In the genomic region with DNA sequence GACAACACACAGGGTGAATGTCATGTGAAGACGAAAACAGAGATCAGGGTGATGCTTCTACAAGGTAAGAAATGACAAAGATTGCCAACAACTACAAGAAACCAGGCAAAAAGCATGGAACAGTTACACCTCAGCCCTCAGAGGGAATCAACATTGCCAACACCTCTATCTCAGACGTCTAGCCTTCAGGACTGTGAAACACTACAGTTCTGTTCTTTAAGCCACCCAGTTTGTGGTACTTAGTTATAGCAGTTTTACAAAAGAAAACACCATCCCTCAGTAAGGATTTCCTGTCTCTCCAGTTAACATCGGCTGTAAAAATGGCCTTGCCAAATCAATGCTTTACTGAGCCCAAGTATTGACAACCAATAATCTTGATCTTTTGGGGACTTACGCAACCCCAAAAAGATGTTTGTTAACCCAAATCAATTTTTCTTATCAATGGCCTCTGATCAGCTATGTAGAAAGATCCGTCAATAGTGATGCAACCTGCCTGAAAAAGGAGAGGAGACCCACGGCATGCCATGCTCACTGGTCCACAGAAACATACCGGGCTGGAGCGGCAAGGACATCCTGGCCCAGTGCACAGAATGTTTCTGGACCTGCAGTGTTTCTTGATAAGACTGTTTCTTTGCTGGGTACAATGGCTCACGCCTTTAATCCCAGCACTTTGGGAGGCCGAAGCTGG, we compare ENCODE assay signal across 1 cellular context.
TF ChIP-seq lines count a peak whose summit lies in the region.

No MANE protein-coding gene starts in this region.

TF ChIP-seq in HepG2, 621 proteins besides CTCF, POLR2A, EP300 and RAD21 (continued from another document and continues in another):
- TF ChIP-seq ZNF333 (CRISPR knock-in tag; IDR thresholded peaks at IDR 0.05; ENCODE audit: borderline replicate concordance) (no peak), ATF7-NPFF (CRISPR knock-in tag; IDR thresholded peaks at IDR 0.05; ENCODE audit: low read depth) (no peak), RNF2 (conservative IDR thresholded peaks at IDR 0.05; ENCODE audit: low read depth) (no peak), STAG1 (CRISPR knock-in tag; IDR thresholded peaks at IDR 0.05) (no peak), KDM4B (CRISPR knock-in tag; IDR thresholded peaks at IDR 0.05) (no peak), ZSCAN22 (CRISPR knock-in tag; IDR thresholded peaks at IDR 0.05) (no peak), ATF4 (CRISPR knock-in tag; IDR thresholded peaks at IDR 0.05) (peak in 1 of 2 experiments; percentile 92; a peak in 2 of 4 replicates), SYNCRIP (IDR thresholded peaks at IDR 0.05; ENCODE audit: insufficient read depth, low read depth, low read length) (no peak), SKI (IDR thresholded peaks at IDR 0.05; ENCODE audit: partially characterized antibody) (no peak), SALL1 (CRISPR knock-in tag; IDR thresholded peaks at IDR 0.05) (peak; percentile 96), CREM (IDR thresholded peaks at IDR 0.05) (peak; percentile 58; the same call in 1 of the 2 replicates), CREM (CRISPR knock-in tag; IDR thresholded peaks at IDR 0.05) (no peak), PLRG1 (conservative IDR thresholded peaks at IDR 0.05) (no peak), GATAD2A (CRISPR knock-in tag; IDR thresholded peaks at IDR 0.05) (peak; percentile 98), ZNF564 (CRISPR knock-in tag; IDR thresholded peaks at IDR 0.05) (no peak), ZNF678 (CRISPR knock-in tag; IDR thresholded peaks at IDR 0.05) (no peak), KLF15 (CRISPR knock-in tag; IDR thresholded peaks at IDR 0.05; ENCODE audit: borderline replicate concordance) (no peak), ZNF616 (CRISPR knock-in tag; IDR thresholded peaks at IDR 0.05; ENCODE audit: low read depth) (no peak), ZBED4 (CRISPR knock-in tag; IDR thresholded peaks at IDR 0.05; ENCODE audit: borderline replicate concordance) (peak; percentile 82; the same call in 1 of the 2 replicates), NPAS2 (CRISPR knock-in tag; IDR thresholded peaks at IDR 0.05; ENCODE audit: borderline replicate concordance) (no peak), RFXAP (CRISPR knock-in tag; IDR thresholded peaks at IDR 0.05; ENCODE audit: borderline replicate concordance) (no peak), ZSCAN30 (CRISPR knock-in tag; IDR thresholded peaks at IDR 0.05) (no peak), NRL (CRISPR knock-in tag; IDR thresholded peaks at IDR 0.05; ENCODE audit: borderline replicate concordance) (no peak), ZNF205 (CRISPR knock-in tag; IDR thresholded peaks at IDR 0.05) (peak; percentile 58; the same call in 1 of the 2 replicates), GTF2F1 (IDR thresholded peaks at IDR 0.05; ENCODE audit: low read length) (no peak)
- TF ChIP-seq, protein P1, sequence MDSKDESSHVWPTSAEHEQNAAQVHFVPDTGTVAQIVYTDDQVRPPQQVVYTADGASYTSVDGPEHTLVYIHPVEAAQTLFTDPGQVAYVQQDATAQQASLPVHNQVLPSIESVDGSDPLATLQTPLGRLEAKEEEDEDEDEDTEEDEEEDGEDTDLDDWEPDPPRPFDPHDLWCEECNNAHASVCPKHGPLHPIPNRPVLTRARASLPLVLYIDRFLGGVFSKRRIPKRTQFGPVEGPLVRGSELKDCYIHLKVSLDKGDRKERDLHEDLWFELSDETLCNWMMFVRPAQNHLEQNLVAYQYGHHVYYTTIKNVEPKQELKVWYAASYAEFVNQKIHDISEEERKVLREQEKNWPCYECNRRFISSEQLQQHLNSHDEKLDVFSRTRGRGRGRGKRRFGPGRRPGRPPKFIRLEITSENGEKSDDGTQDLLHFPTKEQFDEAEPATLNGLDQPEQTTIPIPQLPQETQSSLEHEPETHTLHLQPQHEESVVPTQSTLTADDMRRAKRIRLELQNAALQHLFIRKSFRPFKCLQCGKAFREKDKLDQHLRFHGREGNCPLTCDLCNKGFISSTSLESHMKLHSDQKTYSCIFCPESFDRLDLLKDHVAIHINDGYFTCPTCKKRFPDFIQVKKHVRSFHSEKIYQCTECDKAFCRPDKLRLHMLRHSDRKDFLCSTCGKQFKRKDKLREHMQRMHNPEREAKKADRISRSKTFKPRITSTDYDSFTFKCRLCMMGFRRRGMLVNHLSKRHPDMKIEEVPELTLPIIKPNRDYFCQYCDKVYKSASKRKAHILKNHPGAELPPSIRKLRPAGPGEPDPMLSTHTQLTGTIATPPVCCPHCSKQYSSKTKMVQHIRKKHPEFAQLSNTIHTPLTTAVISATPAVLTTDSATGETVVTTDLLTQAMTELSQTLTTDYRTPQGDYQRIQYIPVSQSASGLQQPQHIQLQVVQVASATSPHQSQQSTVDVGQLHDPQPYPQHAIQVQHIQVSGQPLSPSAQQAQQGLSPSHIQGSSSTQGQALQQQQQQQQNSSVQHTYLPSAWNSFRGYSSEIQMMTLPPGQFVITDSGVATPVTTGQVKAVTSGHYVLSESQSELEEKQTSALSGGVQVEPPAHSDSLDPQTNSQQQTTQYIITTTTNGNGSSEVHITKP (CRISPR knock-in tag; IDR thresholded peaks at IDR 0.05; ENCODE audit: low read depth), result no peak
- TF ChIP-seq, protein P2, sequence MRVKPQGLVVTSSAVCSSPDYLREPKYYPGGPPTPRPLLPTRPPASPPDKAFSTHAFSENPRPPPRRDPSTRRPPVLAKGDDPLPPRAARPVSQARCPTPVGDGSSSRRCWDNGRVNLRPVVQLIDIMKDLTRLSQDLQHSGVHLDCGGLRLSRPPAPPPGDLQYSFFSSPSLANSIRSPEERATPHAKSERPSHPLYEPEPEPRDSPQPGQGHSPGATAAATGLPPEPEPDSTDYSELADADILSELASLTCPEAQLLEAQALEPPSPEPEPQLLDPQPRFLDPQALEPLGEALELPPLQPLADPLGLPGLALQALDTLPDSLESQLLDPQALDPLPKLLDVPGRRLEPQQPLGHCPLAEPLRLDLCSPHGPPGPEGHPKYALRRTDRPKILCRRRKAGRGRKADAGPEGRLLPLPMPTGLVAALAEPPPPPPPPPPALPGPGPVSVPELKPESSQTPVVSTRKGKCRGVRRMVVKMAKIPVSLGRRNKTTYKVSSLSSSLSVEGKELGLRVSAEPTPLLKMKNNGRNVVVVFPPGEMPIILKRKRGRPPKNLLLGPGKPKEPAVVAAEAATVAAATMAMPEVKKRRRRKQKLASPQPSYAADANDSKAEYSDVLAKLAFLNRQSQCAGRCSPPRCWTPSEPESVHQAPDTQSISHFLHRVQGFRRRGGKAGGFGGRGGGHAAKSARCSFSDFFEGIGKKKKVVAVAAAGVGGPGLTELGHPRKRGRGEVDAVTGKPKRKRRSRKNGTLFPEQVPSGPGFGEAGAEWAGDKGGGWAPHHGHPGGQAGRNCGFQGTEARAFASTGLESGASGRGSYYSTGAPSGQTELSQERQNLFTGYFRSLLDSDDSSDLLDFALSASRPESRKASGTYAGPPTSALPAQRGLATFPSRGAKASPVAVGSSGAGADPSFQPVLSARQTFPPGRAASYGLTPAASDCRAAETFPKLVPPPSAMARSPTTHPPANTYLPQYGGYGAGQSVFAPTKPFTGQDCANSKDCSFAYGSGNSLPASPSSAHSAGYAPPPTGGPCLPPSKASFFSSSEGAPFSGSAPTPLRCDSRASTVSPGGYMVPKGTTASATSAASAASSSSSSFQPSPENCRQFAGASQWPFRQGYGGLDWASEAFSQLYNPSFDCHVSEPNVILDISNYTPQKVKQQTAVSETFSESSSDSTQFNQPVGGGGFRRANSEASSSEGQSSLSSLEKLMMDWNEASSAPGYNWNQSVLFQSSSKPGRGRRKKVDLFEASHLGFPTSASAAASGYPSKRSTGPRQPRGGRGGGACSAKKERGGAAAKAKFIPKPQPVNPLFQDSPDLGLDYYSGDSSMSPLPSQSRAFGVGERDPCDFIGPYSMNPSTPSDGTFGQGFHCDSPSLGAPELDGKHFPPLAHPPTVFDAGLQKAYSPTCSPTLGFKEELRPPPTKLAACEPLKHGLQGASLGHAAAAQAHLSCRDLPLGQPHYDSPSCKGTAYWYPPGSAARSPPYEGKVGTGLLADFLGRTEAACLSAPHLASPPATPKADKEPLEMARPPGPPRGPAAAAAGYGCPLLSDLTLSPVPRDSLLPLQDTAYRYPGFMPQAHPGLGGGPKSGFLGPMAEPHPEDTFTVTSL (CRISPR knock-in tag; IDR thresholded peaks at IDR 0.05; ENCODE audit: borderline replicate concordance), result peak; percentile 73; the same call in 1 of the 2 replicates
- TF ChIP-seq, protein P3, sequence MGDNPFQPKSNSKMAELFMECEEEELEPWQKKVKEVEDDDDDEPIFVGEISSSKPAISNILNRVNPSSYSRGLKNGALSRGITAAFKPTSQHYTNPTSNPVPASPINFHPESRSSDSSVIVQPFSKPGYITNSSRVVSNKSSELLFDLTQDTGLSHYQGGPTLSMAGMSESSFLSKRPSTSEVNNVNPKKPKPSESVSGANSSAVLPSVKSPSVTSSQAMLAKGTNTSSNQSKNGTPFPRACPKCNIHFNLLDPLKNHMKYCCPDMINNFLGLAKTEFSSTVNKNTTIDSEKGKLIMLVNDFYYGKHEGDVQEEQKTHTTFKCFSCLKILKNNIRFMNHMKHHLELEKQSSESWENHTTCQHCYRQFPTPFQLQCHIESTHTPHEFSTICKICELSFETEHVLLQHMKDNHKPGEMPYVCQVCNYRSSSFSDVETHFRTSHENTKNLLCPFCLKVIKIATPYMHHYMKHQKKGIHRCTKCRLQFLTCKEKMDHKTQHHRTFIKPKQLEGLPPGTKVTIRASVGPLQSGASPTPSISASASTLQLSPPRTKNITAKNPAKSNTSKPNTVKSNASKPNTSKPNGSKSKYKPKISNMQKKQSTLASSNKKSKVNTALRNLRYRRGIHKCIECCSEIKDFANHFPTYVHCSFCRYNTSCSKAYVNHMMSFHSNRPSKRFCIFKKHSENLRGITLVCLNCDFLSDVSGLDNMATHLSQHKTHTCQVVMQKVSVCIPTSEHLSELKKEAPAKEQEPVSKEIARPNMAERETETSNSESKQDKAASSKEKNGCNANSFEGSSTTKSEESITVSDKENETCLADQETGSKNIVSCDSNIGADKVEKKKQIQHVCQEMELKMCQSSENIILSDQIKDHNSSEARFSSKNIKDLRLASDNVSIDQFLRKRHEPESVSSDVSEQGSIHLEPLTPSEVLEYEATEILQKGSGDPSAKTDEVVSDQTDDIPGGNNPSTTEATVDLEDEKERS (CRISPR knock-in tag; IDR thresholded peaks at IDR 0.05), result peak; percentile 72; the same call in 1 of the 2 replicates
- TF ChIP-seq, protein P4, sequence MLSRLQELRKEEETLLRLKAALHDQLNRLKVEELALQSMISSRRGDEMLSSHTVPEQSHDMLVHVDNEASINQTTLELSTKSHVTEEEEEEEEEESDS (CRISPR knock-in tag; IDR thresholded peaks at IDR 0.05; ENCODE audit: borderline replicate concordance), result no peak
- TF ChIP-seq, protein P5, sequence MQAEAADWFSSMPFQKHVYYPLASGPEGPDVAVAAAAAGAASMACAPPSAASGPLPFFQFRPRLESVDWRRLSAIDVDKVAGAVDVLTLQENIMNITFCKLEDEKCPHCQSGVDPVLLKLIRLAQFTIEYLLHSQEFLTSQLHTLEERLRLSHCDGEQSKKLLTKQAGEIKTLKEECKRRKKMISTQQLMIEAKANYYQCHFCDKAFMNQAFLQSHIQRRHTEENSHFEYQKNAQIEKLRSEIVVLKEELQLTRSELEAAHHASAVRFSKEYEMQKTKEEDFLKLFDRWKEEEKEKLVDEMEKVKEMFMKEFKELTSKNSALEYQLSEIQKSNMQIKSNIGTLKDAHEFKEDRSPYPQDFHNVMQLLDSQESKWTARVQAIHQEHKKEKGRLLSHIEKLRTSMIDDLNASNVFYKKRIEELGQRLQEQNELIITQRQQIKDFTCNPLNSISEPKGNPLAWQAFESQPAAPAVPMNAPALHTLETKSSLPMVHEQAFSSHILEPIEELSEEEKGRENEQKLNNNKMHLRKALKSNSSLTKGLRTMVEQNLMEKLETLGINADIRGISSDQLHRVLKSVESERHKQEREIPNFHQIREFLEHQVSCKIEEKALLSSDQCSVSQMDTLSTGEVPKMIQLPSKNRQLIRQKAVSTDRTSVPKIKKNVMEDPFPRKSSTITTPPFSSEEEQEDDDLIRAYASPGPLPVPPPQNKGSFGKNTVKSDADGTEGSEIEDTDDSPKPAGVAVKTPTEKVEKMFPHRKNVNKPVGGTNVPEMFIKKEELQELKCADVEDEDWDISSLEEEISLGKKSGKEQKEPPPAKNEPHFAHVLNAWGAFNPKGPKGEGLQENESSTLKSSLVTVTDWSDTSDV (CRISPR knock-in tag; IDR thresholded peaks at IDR 0.05), result no peak
- TF ChIP-seq, protein P6, sequence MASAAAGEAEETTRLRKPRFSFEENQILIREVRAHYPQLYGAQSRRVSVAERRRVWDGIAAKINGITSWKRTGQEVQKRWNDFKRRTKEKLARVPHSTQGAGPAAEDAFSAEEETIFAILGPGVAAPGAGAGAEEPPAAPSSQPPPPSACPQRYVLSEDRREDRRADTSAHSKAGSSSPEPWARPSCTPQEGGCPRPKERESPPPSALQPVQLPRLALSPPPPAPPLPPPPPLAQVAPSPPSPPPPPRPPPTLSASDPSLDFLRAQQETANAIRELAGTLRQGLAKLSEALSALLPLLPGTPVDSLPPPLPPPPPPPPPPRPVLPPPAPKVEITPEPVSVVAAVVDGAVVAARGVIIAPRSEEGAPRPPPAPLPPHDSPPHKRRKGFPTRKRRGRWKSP (CRISPR knock-in tag; IDR thresholded peaks at IDR 0.05), result no peak
